In the genomic region with DNA sequence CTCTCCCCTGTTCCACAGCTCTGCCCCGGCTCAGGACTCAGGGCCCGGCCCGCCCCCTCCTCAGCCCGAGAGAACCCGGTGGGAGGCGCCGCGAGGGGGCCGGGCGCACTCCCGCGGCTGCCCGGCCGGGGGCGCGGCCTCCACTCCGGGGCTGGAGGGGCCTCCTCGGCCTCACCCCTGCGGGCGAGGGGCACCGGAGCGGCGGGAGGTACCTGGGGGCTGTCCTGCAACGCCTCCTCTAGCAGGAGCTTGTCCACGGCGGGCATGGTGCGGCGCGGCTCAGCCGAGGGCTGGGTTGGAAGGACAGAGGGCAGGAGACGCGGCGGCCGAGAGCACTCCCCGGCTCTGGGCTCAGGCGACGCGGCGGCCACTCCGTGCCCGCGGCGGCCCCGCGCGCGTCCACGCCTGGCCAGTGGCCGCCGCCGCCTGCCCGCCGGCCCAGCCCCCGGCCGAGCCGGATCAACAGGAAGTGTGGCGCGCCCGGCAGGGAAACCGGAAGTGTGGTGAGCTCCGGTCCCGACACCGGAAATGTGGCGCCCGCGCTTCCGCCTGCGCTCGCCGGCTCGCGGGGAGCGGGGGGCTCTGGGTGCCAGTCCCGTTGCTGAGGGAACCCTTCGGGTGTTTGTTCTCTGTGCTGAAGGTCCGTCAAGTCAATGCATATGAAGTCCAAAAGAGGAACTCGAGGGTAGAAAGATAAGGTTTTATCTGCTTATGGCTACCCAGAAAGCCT, we compare ENCODE assay signal across 8 cellular contexts. TPM values are rescaled to one million over a fixed set of nuclear protein-coding genes. Genes with fewer than 3 reads are reported as not detected.
DNase-seq lines count a peak whose midpoint lies in the region; ATAC-seq and TF ChIP-seq lines count a peak whose summit lies in the region.

A gene with protein sequence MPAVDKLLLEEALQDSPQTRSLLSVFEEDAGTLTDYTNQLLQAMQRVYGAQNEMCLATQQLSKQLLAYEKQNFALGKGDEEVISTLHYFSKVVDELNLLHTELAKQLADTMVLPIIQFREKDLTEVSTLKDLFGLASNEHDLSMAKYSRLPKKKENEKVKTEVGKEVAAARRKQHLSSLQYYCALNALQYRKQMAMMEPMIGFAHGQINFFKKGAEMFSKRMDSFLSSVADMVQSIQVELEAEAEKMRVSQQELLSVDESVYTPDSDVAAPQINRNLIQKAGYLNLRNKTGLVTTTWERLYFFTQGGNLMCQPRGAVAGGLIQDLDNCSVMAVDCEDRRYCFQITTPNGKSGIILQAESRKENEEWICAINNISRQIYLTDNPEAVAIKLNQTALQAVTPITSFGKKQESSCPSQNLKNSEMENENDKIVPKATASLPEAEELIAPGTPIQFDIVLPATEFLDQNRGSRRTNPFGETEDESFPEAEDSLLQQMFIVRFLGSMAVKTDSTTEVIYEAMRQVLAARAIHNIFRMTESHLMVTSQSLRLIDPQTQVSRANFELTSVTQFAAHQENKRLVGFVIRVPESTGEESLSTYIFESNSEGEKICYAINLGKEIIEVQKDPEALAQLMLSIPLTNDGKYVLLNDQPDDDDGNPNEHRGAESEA (minus strand): TSS at position 428 of the 730 bp plus-strand sequence. CDS start 162 bp downstream, at position 266.

- H3K9me3 Mint-ChIP-seq in activated T-cell treated with anti-CD3 and anti-CD28 coated beads, Interleukin-2, amount 50 U/mL, for 24 hours: no peaks in the 10 kb centered on the region

- peaks cover 48% of the 10 kb centered on the region for H3K79me2 ChIP-seq in PC-3 (ENCODE audit: low read length)

- TF ChIP-seq CTCF in PC-3 (conservative IDR thresholded peaks at IDR 0.05; ENCODE audit: low read depth, low read length): peak; percentile 50

- H2AFZ ChIP-seq in PC-3 (ENCODE audit: low read length): peak within 1 kb of the TSS; percentile 88

- H3K36me3 Mint-ChIP-seq in activated T-cell treated with anti-CD3 and anti-CD28 coated beads, Interleukin-2, amount 50 U/mL, for 24 hours (ENCODE audit: low read depth): peaks cover 11% of the 10 kb centered on the region

- peak; percentile 56 for DNase-seq in DMS 273 treated with DMSO at 0.1 percent for 48 hours (lab: John Stamatoyannopoulos, UW)
- DNase-seq in KBM-7: peak; percentile 91
- DNase-seq in PC-3: peak; percentile 92
- peak; percentile 90 for DNase-seq in activated T-cell treated with anti-CD3 and anti-CD28 coated beads, Interleukin-2, amount 50 U/mL, for 24 hours
- DNase-seq in erythroblast (lab: John Stamatoyannopoulos, UW): peak; percentile 89 to 92
- peak; percentile 87 for DNase-seq in stimulated activated CD8-positive, alpha-beta memory T cell treated with anti-CD3 and anti-CD28 coated beads, Interleukin-4, amount 100 ng/mL, for 48 hours

- TF ChIP-seq POLR2A in erythroblast (IDR thresholded peaks at IDR 0.05; ENCODE audit: low read length): peak; percentile 61

- H3K9ac ChIP-seq in PC-3 (ENCODE audit: low read length): peak within 1 kb of the TSS; percentile 87
- H3K9ac ChIP-seq in mucosa of rectum (ENCODE audit: low read depth in 1 of 2, low read length in 2 of 2): peak within 1 kb of the TSS; percentile 82 to 95

- H3K4me3 Mint-ChIP-seq in activated T-cell treated with anti-CD3 and anti-CD28 coated beads, Interleukin-2, amount 50 U/mL, for 24 hours: peak within 1 kb of the TSS; percentile 87

- H3K27ac ChIP-seq in PC-3 (ENCODE audit: low read length): peak within 1 kb of the TSS; percentile 60
- H3K27ac ChIP-seq in mucosa of rectum (ENCODE audit: low read depth in 2 of 2, low read length in 2 of 2): peak within 1 kb of the TSS; percentile 94 to 95

- H3K9me3 ChIP-seq in PC-3 (ENCODE audit: low read length) (no peaks in the 10 kb centered on the region), mucosa of rectum (ENCODE audit: control insufficient read depth in 2 of 2, low read length in 2 of 2) (no peaks in the 10 kb centered on the region)

- H3K4me2 ChIP-seq in PC-3 (ENCODE audit: low read length): peak within 1 kb of the TSS; percentile 89

- H3K4me1 ChIP-seq in PC-3 (ENCODE audit: insufficient read depth, low read length) (peaks cover 26% of the 10 kb centered on the region), mucosa of rectum (ENCODE audit: control insufficient read depth in 2 of 2, insufficient read depth in 2 of 2, low read length in 2 of 2) (peaks cover 33 to 41% of the 10 kb centered on the region in 2 donors)

- H3K36me3 ChIP-seq in PC-3 (ENCODE audit: low read depth, low read length): 0 out of 2 replicates have a peak, but pooled peaks cover 5% of the 10 kb centered on the region
- H3K36me3 ChIP-seq in mucosa of rectum (ENCODE audit: control insufficient read depth in 2 of 2, insufficient read depth in 2 of 2, low read length in 2 of 2): peaks cover 0 to 4% of the 10 kb centered on the region in 2 donors

- in situ Hi-C loops in KBM-7 (cut with MboI; ENCODE audit: low pct_unique_long_range_greater_than_20kb, low sequenced_read_pairs): no loop called here

- intact Hi-C loops in PC-3 (cut with micrococcal nuclease): loop anchor here (1.0 to 5.0 kb wide), 3 partner anchors 95 to 147 kb away; partner anchors contain the start of gene C12orf75

- H3F3A ChIP-seq in PC-3 (ENCODE audit: low read length, unreplicated experiment): no peaks in the 10 kb centered on the region

- H3K9me2 ChIP-seq in PC-3 (replicated peaks; ENCODE audit: low read length): no peaks in the 10 kb centered on the region

- H4K20me1 ChIP-seq in PC-3 (ENCODE audit: low read length): 0 out of 2 replicates have a peak, but pooled peaks cover 4% of the 10 kb centered on the region

- peaks cover 47% of the 10 kb centered on the region for H3K4me1 Mint-ChIP-seq in activated T-cell treated with anti-CD3 and anti-CD28 coated beads, Interleukin-2, amount 50 U/mL, for 24 hours (ENCODE audit: low read depth)

- no TSS peak for BruUV-seq in PC-3 (replicated peaks; lab: Mats Ljungman, UMichigan)

- no peaks in the 10 kb centered on the region for H3K27me3 Mint-ChIP-seq in activated T-cell treated with anti-CD3 and anti-CD28 coated beads, Interleukin-2, amount 50 U/mL, for 24 hours

- peak within 1 kb of the TSS; percentile 92 for H3K27ac Mint-ChIP-seq in activated T-cell treated with anti-CD3 and anti-CD28 coated beads, Interleukin-2, amount 50 U/mL, for 24 hours

- CTCF ChIA-PET in PC-3 (lab: Charles Lee): interaction anchor here (0.6 kb wide), 2 partner anchors 22 to 913 kb away, joined by 3 read pairs; no protein-coding TSS in a partner anchor

- ATAC-seq in GM21529 (IDR thresholded peaks at IDR 0.05; ENCODE audit: unreplicated experiment): peak; percentile 87
- ATAC-seq in PC-3: peak; percentile 90

- peak within 1 kb of the TSS; percentile 85 for H3K4me3 ChIP-seq in PC-3 (ENCODE audit: low read length)
- peak within 1 kb of the TSS; percentile 88 to 96 for H3K4me3 ChIP-seq in mucosa of rectum (ENCODE audit: low read length in 2 of 2)

- POLR2A ChIA-PET in PC-3 (lab: Charles Lee; ENCODE audit: unreplicated experiment): interaction anchor here (0.6 to 1.3 kb wide), 8 partner anchors 12 to 117 kb away, joined by 3 to 8 read pairs (median 6); no protein-coding TSS in a partner anchor

- H3K27me3 ChIP-seq in PC-3 (ENCODE audit: low read length) (no peaks in the 10 kb centered on the region), mucosa of rectum (ENCODE audit: control insufficient read depth in 2 of 2, insufficient read depth in 2 of 2, low read length in 2 of 2) (no peaks in the 10 kb centered on the region)

RNA-seq across cellular contexts. Expression of the gene that starts here (rescaled TPM):
- total RNA-seq in PC-3 (2014; rRNA removed): 36.2 and 42.2 TPM in 2 replicates

Comparison
In these comparisons a context has a peak if more than half of its experiments do, and no peak if none do; other contexts are left out.
1. Peak in every context shown above with its lines: DNase-seq, ATAC-seq, H3K4me3 ChIP-seq and H3K27ac ChIP-seq.